ENCODE assay signal across 1 cellular context in genomic region chr11:110497204-110497987, GRCh38.
TF ChIP-seq lines count a peak whose summit lies in the region.

No MANE protein-coding gene starts in this region.

TF ChIP-seq in GM12878, 131 proteins besides CTCF, POLR2A, EP300 and RAD21 (continued from another document):
- TF ChIP-seq SPI1 (IDR thresholded peaks at IDR 0.05; ENCODE audit: borderline replicate concordance, insufficient read depth, low read depth, low read length) (peak; percentile 57; the same call in 1 of the 2 replicates), CBFB (IDR thresholded peaks at IDR 0.05; ENCODE audit: low read depth) (no peak), CHD2 (IDR thresholded peaks at IDR 0.05; ENCODE audit: borderline replicate concordance, low read depth, low read length) (no peak)
- TF ChIP-seq, protein P1, sequence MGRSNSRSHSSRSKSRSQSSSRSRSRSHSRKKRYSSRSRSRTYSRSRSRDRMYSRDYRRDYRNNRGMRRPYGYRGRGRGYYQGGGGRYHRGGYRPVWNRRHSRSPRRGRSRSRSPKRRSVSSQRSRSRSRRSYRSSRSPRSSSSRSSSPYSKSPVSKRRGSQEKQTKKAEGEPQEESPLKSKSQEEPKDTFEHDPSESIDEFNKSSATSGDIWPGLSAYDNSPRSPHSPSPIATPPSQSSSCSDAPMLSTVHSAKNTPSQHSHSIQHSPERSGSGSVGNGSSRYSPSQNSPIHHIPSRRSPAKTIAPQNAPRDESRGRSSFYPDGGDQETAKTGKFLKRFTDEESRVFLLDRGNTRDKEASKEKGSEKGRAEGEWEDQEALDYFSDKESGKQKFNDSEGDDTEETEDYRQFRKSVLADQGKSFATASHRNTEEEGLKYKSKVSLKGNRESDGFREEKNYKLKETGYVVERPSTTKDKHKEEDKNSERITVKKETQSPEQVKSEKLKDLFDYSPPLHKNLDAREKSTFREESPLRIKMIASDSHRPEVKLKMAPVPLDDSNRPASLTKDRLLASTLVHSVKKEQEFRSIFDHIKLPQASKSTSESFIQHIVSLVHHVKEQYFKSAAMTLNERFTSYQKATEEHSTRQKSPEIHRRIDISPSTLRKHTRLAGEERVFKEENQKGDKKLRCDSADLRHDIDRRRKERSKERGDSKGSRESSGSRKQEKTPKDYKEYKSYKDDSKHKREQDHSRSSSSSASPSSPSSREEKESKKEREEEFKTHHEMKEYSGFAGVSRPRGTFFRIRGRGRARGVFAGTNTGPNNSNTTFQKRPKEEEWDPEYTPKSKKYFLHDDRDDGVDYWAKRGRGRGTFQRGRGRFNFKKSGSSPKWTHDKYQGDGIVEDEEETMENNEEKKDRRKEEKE (IDR thresholded peaks at IDR 0.05) = no peak
